ENCODE assay signal across 28 cellular contexts in genomic region chr1:99546432-99547416, GRCh38.
DNase-seq lines count a peak whose midpoint lies in the region; ATAC-seq, FAIRE-seq and TF ChIP-seq lines count a peak whose summit lies in the region.
"Had no signal": no experiment of that assay in that cellular context is flagged by ENCODE, and none has a peak within 500 bp of the region (broad histone marks: within the 10 kb centered on the region; RNA-seq: fewer than 3 reads in every experiment).

No MANE protein-coding gene starts in this region.

- ATAC-seq in foreskin keratinocyte: peak; percentile 20
- ATAC-seq: Panc1, upper lobe of right lung had no signal

- H3K27me3 Mint-ChIP-seq in astrocyte (ENCODE audit: low read depth, unreplicated experiment) (no peaks in the 10 kb centered on the region), progenitor cell of endocrine pancreas (no peaks in the 10 kb centered on the region), osteocyte (ENCODE audit: unreplicated experiment) (no peaks in the 10 kb centered on the region)

- peaks cover 2% of the 10 kb centered on the region for H3K9me3 Mint-ChIP-seq in astrocyte (ENCODE audit: unreplicated experiment)
- peaks cover 3% of the 10 kb centered on the region for H3K9me3 Mint-ChIP-seq in progenitor cell of endocrine pancreas (ENCODE audit: low read depth)
- no peaks in the 10 kb centered on the region for H3K9me3 Mint-ChIP-seq in osteocyte (ENCODE audit: unreplicated experiment)
- H3K9me3 Mint-ChIP-seq: activated CD4-positive, alpha-beta memory T cell treated with anti-CD3 and anti-CD28 coated beads for 36 hours; endodermal cell; IgD-negative memory B cell; memory B cell; nephron; T-helper 2 cell treated with Interferon-gamma antibody and Interleukin-4, amounts not matched to agents 5 μg/mL and 100 μg/mL, for 36 hours had no signal

- peaks cover 5% of the 10 kb centered on the region for H3K4me1 ChIP-seq in astrocyte (ENCODE audit: insufficient read depth, low read length)
- peaks cover 9% of the 10 kb centered on the region for H3K4me1 ChIP-seq in foreskin keratinocyte
- H3K4me1 ChIP-seq: upper lobe of right lung had no signal

- H3K36me3 Mint-ChIP-seq in astrocyte (ENCODE audit: low read depth, unreplicated experiment) (no peaks in the 10 kb centered on the region), progenitor cell of endocrine pancreas (ENCODE audit: insufficient read depth) (no peaks in the 10 kb centered on the region), osteocyte (ENCODE audit: unreplicated experiment) (no peaks in the 10 kb centered on the region)
- H3K36me3 Mint-ChIP-seq: activated CD4-positive, alpha-beta memory T cell treated with anti-CD3 and anti-CD28 coated beads for 36 hours; IgD-negative memory B cell; memory B cell had no signal

- no peak overlapping the region for H3K4me2 ChIP-seq in astrocyte (ENCODE audit: low read length)

- H3K27ac ChIP-seq in astrocyte (ENCODE audit: low read depth, low read length) (no peak overlapping the region), foreskin keratinocyte (no peak overlapping the region)
- H3K27ac ChIP-seq: HL-60, upper lobe of right lung had no signal

- H3K4me3 Mint-ChIP-seq in astrocyte (ENCODE audit: unreplicated experiment) (no peak overlapping the region), progenitor cell of endocrine pancreas (ENCODE audit: low read depth) (no peak overlapping the region), osteocyte (ENCODE audit: unreplicated experiment) (no peak overlapping the region)
- H3K4me3 Mint-ChIP-seq: activated CD4-positive, alpha-beta memory T cell treated with anti-CD3 and anti-CD28 coated beads for 36 hours; endodermal cell; IgD-negative memory B cell; memory B cell; nephron; T-helper 2 cell treated with Interferon-gamma antibody and Interleukin-4, amounts not matched to agents 5 μg/mL and 100 μg/mL, for 36 hours had no signal

- intact Hi-C loops in posterior vena cava (cut with DNase I): no loop called here

- H2AFZ ChIP-seq in astrocyte (ENCODE audit: low read depth, low read length): no peak overlapping the region

- TF ChIP-seq CTCF in astrocyte (IDR thresholded peaks at IDR 0.05; ENCODE audit: insufficient read depth, low read depth, low read length) (no peak), foreskin keratinocyte (conservative IDR thresholded peaks at IDR 0.05) (no peak), progenitor cell of endocrine pancreas (IDR thresholded peaks at IDR 0.05; ENCODE audit: unreplicated experiment) (no peak), osteocyte (IDR thresholded peaks at IDR 0.05) (no peak)

- no peaks in the 10 kb centered on the region for H3K79me2 ChIP-seq in astrocyte (ENCODE audit: insufficient read depth, low read length)

- H3K27ac Mint-ChIP-seq in astrocyte (ENCODE audit: unreplicated experiment): no peak overlapping the region
- no peak overlapping the region for H3K27ac Mint-ChIP-seq in progenitor cell of endocrine pancreas
- H3K27ac Mint-ChIP-seq in osteocyte (ENCODE audit: unreplicated experiment): no peak overlapping the region
- H3K27ac Mint-ChIP-seq: activated CD4-positive, alpha-beta memory T cell treated with anti-CD3 and anti-CD28 coated beads for 36 hours; endodermal cell; IgD-negative memory B cell; memory B cell; nephron; T-helper 2 cell treated with Interferon-gamma antibody and Interleukin-4, amounts not matched to agents 5 μg/mL and 100 μg/mL, for 36 hours had no signal

- no peak overlapping the region for H3K4me3 ChIP-seq in astrocyte (ENCODE audit: insufficient read depth, low read depth, low read length)
- H3K4me3 ChIP-seq: upper lobe of right lung had no signal

- no peaks in the 10 kb centered on the region for H3K27me3 ChIP-seq in astrocyte (ENCODE audit: insufficient read depth, low read length)
- no peaks in the 10 kb centered on the region for H3K27me3 ChIP-seq in foreskin keratinocyte
- H3K27me3 ChIP-seq: upper lobe of right lung had no signal

- peak; percentile 62 for DNase-seq in NCI-H510A treated with DMSO at 0.1 percent for 48 hours (lab: John Stamatoyannopoulos, UW)
- no peak for DNase-seq in NCI-H510A (lab: John Stamatoyannopoulos, UW)
- peak; percentile 20 for DNase-seq in astrocyte (ENCODE audit: low read depth)
- no peak for DNase-seq in foreskin keratinocyte
- DNase-seq in posterior vena cava (ENCODE audit: low spot score): no peak
- DNase-seq in NK-92 (lab: John Stamatoyannopoulos, UW; ENCODE audit: unreplicated experiment): no peak
- DNase-seq in progenitor cell of endocrine pancreas (ENCODE audit: low spot score, unreplicated experiment): no peak
- DNase-seq in osteocyte (ENCODE audit: extremely low spot score, unreplicated experiment): no peak
- DNase-seq: activated CD4-positive, alpha-beta memory T cell treated with anti-CD3 and anti-CD28 coated beads for 36 hours; activated T-cell treated with anti-CD3 and anti-CD28 coated beads for 4 hours; anterior cingulate cortex; C1 segment of cervical spinal cord; endodermal cell; hypothalamus; kidney; NCI-H1092 treated with DMSO at 0.1 percent for 48 hours; NCI-H2081 treated with DMSO at 0.1 percent for 48 hours; NCI-H82; small intestine; stimulated activated CD4-positive, alpha-beta T cell treated with anti-CD3 and anti-CD28 coated beads, Interleukin-4, amount 100 ng/mL, for 24 hours; upper lobe of right lung had no signal

- H4K20me1 ChIP-seq in astrocyte (ENCODE audit: insufficient read depth, low read length): no peaks in the 10 kb centered on the region

- H3K9me3 ChIP-seq in astrocyte (ENCODE audit: insufficient read depth, low read depth, low read length): no peaks in the 10 kb centered on the region
- H3K9me3 ChIP-seq: upper lobe of right lung had no signal

- FAIRE-seq in astrocyte (lab: Jason Lieb, UNC): no peak
- FAIRE-seq: GM12892, kidney had no signal

- peaks cover 24% of the 10 kb centered on the region for H3K4me1 Mint-ChIP-seq in astrocyte (ENCODE audit: low read depth, unreplicated experiment)
- H3K4me1 Mint-ChIP-seq in progenitor cell of endocrine pancreas (ENCODE audit: low read depth): peaks cover 8% of the 10 kb centered on the region
- H3K4me1 Mint-ChIP-seq in osteocyte (ENCODE audit: unreplicated experiment): peaks cover 13% of the 10 kb centered on the region
- H3K4me1 Mint-ChIP-seq: endodermal cell, IgD-negative memory B cell, memory B cell had no signal

- H3K9ac ChIP-seq in astrocyte (ENCODE audit: low read length): no peak overlapping the region

- no peaks in the 10 kb centered on the region for H3K36me3 ChIP-seq in astrocyte (ENCODE audit: insufficient read depth, low read length)
- H3K36me3 ChIP-seq: upper lobe of right lung had no signal

Comparison
In these comparisons a context has a peak if more than half of its experiments do, and no peak if none do; other contexts are left out.
1. DNase-seq: peak in NCI-H510A treated with DMSO at 0.1 percent for 48 hours (single experiment) and astrocyte (single experiment); none in NCI-H510A (single experiment), foreskin keratinocyte (0 of 2), posterior vena cava (single experiment), NK-92 (single experiment), progenitor cell of endocrine pancreas (single experiment) and osteocyte (single experiment).